ENCODE assay signal across 11 cellular contexts in genomic region chr6:220736-221475, GRCh38.
DNase-seq lines count a peak whose midpoint lies in the region; ATAC-seq and TF ChIP-seq lines count a peak whose summit lies in the region.
"Had no signal": no experiment of that assay in that cellular context is flagged by ENCODE, and none has a peak within 500 bp of the region (broad histone marks: within the 10 kb centered on the region; RNA-seq: fewer than 3 reads in every experiment).

No MANE protein-coding gene starts in this region.

- no peak overlapping the region for H2AFZ ChIP-seq in fibroblast of lung (ENCODE audit: low read length)

- no peak overlapping the region for H3K9ac ChIP-seq in fibroblast of lung (ENCODE audit: insufficient read depth, low read length)

- DNase-seq in A172 (ENCODE audit: low spot score), result peak; percentile 26
- peak; percentile 38 for DNase-seq in ELR (ENCODE audit: low read depth)
- peak; percentile 70 for DNase-seq in RPMI8226
- peak; percentile 35 to 38 for DNase-seq in fibroblast of lung (ENCODE audit: low read depth in 2 of 2)
- DNase-seq in cortex of kidney (lab: John Stamatoyannopoulos, UW), result no peak
- no peak for DNase-seq in NCI-H1048 (lab: John Stamatoyannopoulos, UW)
- no peak for DNase-seq in GOT3 (lab: John Stamatoyannopoulos, UW)
- DNase-seq: body of pancreas, erythroblast, immature natural killer cell had no signal

- no peak overlapping the region for H3K4me2 ChIP-seq in fibroblast of lung (ENCODE audit: extremely low read depth, insufficient read depth, low read length)

- no peak overlapping the region for H3K4me3 ChIP-seq in fibroblast of lung (replicated peaks in 1 of 4; ENCODE audit: control extremely low read depth in 1 of 4, insufficient read depth in 1 of 4, low read depth in 3 of 4, low read length in 4 of 4)
- H3K4me3 ChIP-seq: body of pancreas had no signal

- no peak overlapping the region for H3K27ac ChIP-seq in fibroblast of lung (ENCODE audit: insufficient read depth, low read length)
- H3K27ac ChIP-seq: body of pancreas had no signal

- no peaks in the 10 kb centered on the region for H3K9me3 ChIP-seq in fibroblast of lung (ENCODE audit: control insufficient read depth, insufficient read depth, low read depth, low read length)
- H3K9me3 ChIP-seq: body of pancreas had no signal

- H3K27me3 ChIP-seq in fibroblast of lung (ENCODE audit: control insufficient read depth, insufficient read depth, low read length), result no peaks in the 10 kb centered on the region
- H3K27me3 ChIP-seq: body of pancreas had no signal

- ATAC-seq in HG03469 (IDR thresholded peaks at IDR 0.05; ENCODE audit: unreplicated experiment), result no peak
- ATAC-seq: body of pancreas had no signal

- no peaks in the 10 kb centered on the region for H4K20me1 ChIP-seq in fibroblast of lung (ENCODE audit: control insufficient read depth, extremely low read depth, insufficient read depth, low read length)

- H3K36me3 ChIP-seq in fibroblast of lung (ENCODE audit: control insufficient read depth, insufficient read depth, low read length), result no peaks in the 10 kb centered on the region

- no peaks in the 10 kb centered on the region for H3K4me1 ChIP-seq in fibroblast of lung (ENCODE audit: control insufficient read depth, extremely low read depth, insufficient read depth, low read length)
- H3K4me1 ChIP-seq: body of pancreas had no signal

- no peak for TF ChIP-seq CTCF in fibroblast of lung (conservative IDR thresholded peaks at IDR 0.05 in 1 of 2, IDR thresholded peaks at IDR 0.05 in 1 of 2; ENCODE audit: low read depth in 1 of 2, low read length in 2 of 2)

- H3K79me2 ChIP-seq in fibroblast of lung (ENCODE audit: control insufficient read depth, insufficient read depth, low read length), result no peaks in the 10 kb centered on the region

Comparison
In these comparisons a context has a peak if more than half of its experiments do, and no peak if none do; other contexts are left out.
1. DNase-seq: peak in A172 (single experiment), ELR (single experiment), RPMI8226 (single experiment) and fibroblast of lung (2 of 2); none in cortex of kidney (single experiment), NCI-H1048 (single experiment) and GOT3 (single experiment).